Comparison of ENCODE assay signal across 18 cellular contexts in genomic region chr10:131474426-131474825, GRCh38.
A peak's percentile ranks its signal among the peaks of the same experiment; 100 is the strongest.
DNase-seq lines count a peak whose midpoint lies in the region; TF ChIP-seq lines count a peak whose summit lies in the region.
"Had no signal": no experiment of that assay in that cellular context is flagged by ENCODE, and none has a peak within 500 bp of the region (broad histone marks: within the 10 kb centered on the region; RNA-seq: fewer than 3 reads in every experiment).

No MANE protein-coding gene starts in this region.

- H3K36me3 ChIP-seq in esophagus muscularis mucosa, result no peaks in the 10 kb centered on the region
- H3K36me3 ChIP-seq in stomach, result no peaks in the 10 kb centered on the region
- H3K36me3 ChIP-seq: HAP-1 had no signal

- no peak overlapping the region for H3K27ac ChIP-seq in esophagus muscularis mucosa (replicated peaks in 1 of 4)
- no peak overlapping the region for H3K27ac ChIP-seq in stomach

- TF ChIP-seq POLR2A in esophagus muscularis mucosa (IDR thresholded peaks at IDR 0.05; ENCODE audit: low read depth), result no peak
- TF ChIP-seq POLR2A in stomach (IDR thresholded peaks at IDR 0.05), result no peak

- no peaks in the 10 kb centered on the region for H3K9me3 ChIP-seq in esophagus muscularis mucosa
- H3K9me3 ChIP-seq in stomach, result no peaks in the 10 kb centered on the region
- H3K9me3 ChIP-seq: HAP-1 had no signal

- DNase-seq in M059J (ENCODE audit: low read depth) (peak; percentile 2), esophagus muscularis mucosa (ENCODE audit: extremely low spot score) (peak; percentile 70), stromal cell of bone marrow (ENCODE audit: low read depth) (peak; percentile 9), stomach (no peak), T1000 (lab: John Stamatoyannopoulos, UW) (no peak)
- no peak for DNase-seq in stimulated activated CD4-positive, alpha-beta T cell treated with anti-CD3 and anti-CD28 coated beads, Interleukin-4, amount 100 ng/mL, for 1 hour
- DNase-seq: C1 segment of cervical spinal cord; Calu3; CD4-positive, alpha-beta memory T cell; COR-L47; DMS153; DND-41; EL; GDM1; GOT3; HFFc6 had no signal

- TF ChIP-seq EP300 in esophagus muscularis mucosa (IDR thresholded peaks at IDR 0.05) (no peak), stomach (IDR thresholded peaks at IDR 0.05) (no peak)

- TF ChIP-seq CTCF in esophagus muscularis mucosa (IDR thresholded peaks at IDR 0.05) (no peak), stomach (IDR thresholded peaks at IDR 0.05) (no peak)

- H3K4me3 ChIP-seq in esophagus muscularis mucosa, result no peak overlapping the region
- no peak overlapping the region for H3K4me3 ChIP-seq in stomach
- H3K4me3 ChIP-seq: GM12878, HAP-1 had no signal

- intact Hi-C loops in esophagus muscularis mucosa (cut with DNase I) (no loop called here), stomach (cut with DNase I; ENCODE audit: low total_unique reads) (no loop called here)

- H3K4me1 ChIP-seq in esophagus muscularis mucosa (no peaks in the 10 kb centered on the region), stomach (peaks cover 0 to 4% (median 0%) of the 10 kb centered on the region in 4 donors)
- H3K4me1 ChIP-seq: HAP-1 had no signal

- peaks cover 0 to 69% (median 0%) of the 10 kb centered on the region in 4 donors for H3K27me3 ChIP-seq in esophagus muscularis mucosa
- peaks cover 0 to 45% (median 0%) of the 10 kb centered on the region in 3 donors for H3K27me3 ChIP-seq in stomach

- WGBS in esophagus muscularis mucosa, result 74% methylated on average over 6 of the region's 6 CpGs
- WGBS in stomach, 5 donors, result 67 to 75% (median 69%) methylated on average over 6 of the region's 6 CpGs

Comparison
In these comparisons a context has a peak if more than half of its experiments do, and no peak if none do; other contexts are left out.
1. DNase-seq: peak in M059J (single experiment), esophagus muscularis mucosa (single experiment) and stromal cell of bone marrow (single experiment); none in stomach (single experiment), stimulated activated CD4-positive, alpha-beta T cell treated with anti-CD3 and anti-CD28 coated beads, Interleukin-4, amount 100 ng/mL, for 1 hour (single experiment) and T1000 (single experiment).